Comparison of ENCODE assay signal across 13 cellular contexts in the genomic region with DNA sequence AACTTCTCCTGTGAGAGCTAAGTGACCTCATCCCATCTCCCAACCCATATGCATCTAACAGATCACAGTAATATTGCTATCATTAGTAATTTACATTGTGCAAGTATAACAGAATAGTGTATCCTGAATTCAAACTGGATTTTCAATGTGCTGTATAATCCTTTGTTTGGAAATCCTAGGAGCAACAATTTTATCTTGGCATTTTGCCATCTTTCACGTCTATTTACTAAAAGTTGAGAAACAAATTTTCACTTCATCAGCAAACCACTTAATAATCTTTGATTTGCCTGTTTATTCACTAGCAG. TPM values are rescaled to one million over a fixed set of nuclear protein-coding genes. Genes with fewer than 3 reads are reported as not detected.
A peak's percentile ranks its signal among the peaks of the same experiment; 100 is the strongest.
DNase-seq lines count a peak whose midpoint lies in the region; ATAC-seq and TF ChIP-seq lines count a peak whose summit lies in the region.
"Had no signal": no experiment of that assay in that cellular context is flagged by ENCODE, and none has a peak within 500 bp of the region (broad histone marks: within the 10 kb centered on the region; RNA-seq: fewer than 3 reads in every experiment).

No MANE protein-coding gene starts in this region.

- H3K4me2 ChIP-seq in osteoblast (ENCODE audit: insufficient read depth, low read length): peak overlapping the region; percentile 98

- ATAC-seq in central memory CD8-positive, alpha-beta T cell (replicated peaks; ENCODE audit: extremely low read depth, poor library complexity, severe bottlenecking): no peak
- ATAC-seq in GM18520 (IDR thresholded peaks at IDR 0.05; ENCODE audit: unreplicated experiment): no peak

- peaks cover 50% of the 10 kb centered on the region for H3K36me3 Mint-ChIP-seq in central memory CD8-positive, alpha-beta T cell (ENCODE audit: insufficient read depth)
- H3K36me3 Mint-ChIP-seq: naive B cell had no signal

- no peak overlapping the region for H2AFZ ChIP-seq in osteoblast (ENCODE audit: low read length)

- H3K27me3 Mint-ChIP-seq in central memory CD8-positive, alpha-beta T cell: no peaks in the 10 kb centered on the region

- peaks cover 58% of the 10 kb centered on the region for H4K20me1 ChIP-seq in osteoblast (ENCODE audit: insufficient read depth, low read length)

- H3K4me3 Mint-ChIP-seq in central memory CD8-positive, alpha-beta T cell: peak overlapping the region; percentile 97

- in situ Hi-C loops in HAP-1 (cut with MboI; ENCODE audit: low sequenced_read_pairs): no loop called here

- H3K36me3 ChIP-seq in KOPT-K1 (ENCODE audit: insufficient read depth, low read length) (0 out of 2 replicates have a peak, but pooled peaks cover 4% of the 10 kb centered on the region), osteoblast (ENCODE audit: insufficient read depth, low read length) (no peaks in the 10 kb centered on the region), HAP-1 (replicated peaks) (no peaks in the 10 kb centered on the region)

- H3K4me1 Mint-ChIP-seq in central memory CD8-positive, alpha-beta T cell: peaks cover 58% of the 10 kb centered on the region

- DNase-seq in NCI-H1105 treated with DMSO at 0.1 percent for 48 hours (lab: John Stamatoyannopoulos, UW): peak; percentile 29
- no peak for DNase-seq in NCI-H1105 (lab: John Stamatoyannopoulos, UW)
- no peak for DNase-seq in central memory CD8-positive, alpha-beta T cell (ENCODE audit: low spot score in 2 of 2)
- no peak for DNase-seq in osteoblast (ENCODE audit: insufficient read length, low spot score, missing footprints)
- no peak for DNase-seq in inferior parietal cortex (ENCODE audit: extremely low spot score)
- no peak for DNase-seq in HAP-1 (ENCODE audit: low spot score in 2 of 2)
- DNase-seq: ACHN, dorsolateral prefrontal cortex, naive B cell, NCI-H2081, WERI-Rb-1 had no signal

- H3K9me3 ChIP-seq in KOPT-K1 (ENCODE audit: insufficient read depth, low read length, poor library complexity, severe bottlenecking) (no peaks in the 10 kb centered on the region), osteoblast (ENCODE audit: low read depth, low read length) (no peaks in the 10 kb centered on the region), HAP-1 (no peaks in the 10 kb centered on the region)

- H3K27me3 ChIP-seq in osteoblast (ENCODE audit: insufficient read depth, low read length): no peaks in the 10 kb centered on the region
- H3K27me3 ChIP-seq in HAP-1 (ENCODE audit: low read depth): no peaks in the 10 kb centered on the region
- H3K27me3 ChIP-seq: dorsolateral prefrontal cortex had no signal

- H3K4me3 ChIP-seq in osteoblast (ENCODE audit: insufficient read depth, low read length) (no peak overlapping the region), HAP-1 (no peak overlapping the region)

- H3K27ac Mint-ChIP-seq in central memory CD8-positive, alpha-beta T cell (ENCODE audit: low read depth): peak overlapping the region; percentile 88
- H3K27ac Mint-ChIP-seq: naive B cell had no signal

- H3K79me2 ChIP-seq in osteoblast (ENCODE audit: insufficient read depth, low read length): peaks cover 85% of the 10 kb centered on the region

- H3K27ac ChIP-seq in KOPT-K1 (ENCODE audit: low read depth, low read length, poor library complexity, severe bottlenecking) (peak overlapping the region; percentile 11), osteoblast (ENCODE audit: low read depth, low read length) (no peak overlapping the region)
- H3K27ac ChIP-seq: WERI-Rb-1 had no signal

- H3K9me3 Mint-ChIP-seq in central memory CD8-positive, alpha-beta T cell: no peaks in the 10 kb centered on the region
- H3K9me3 Mint-ChIP-seq: naive B cell had no signal

- no peak for TF ChIP-seq CTCF in osteoblast (IDR thresholded peaks at IDR 0.05; ENCODE audit: extremely low read depth, low read depth, low read length)

- H3K4me1 ChIP-seq in osteoblast (ENCODE audit: insufficient read depth, low read length) (peaks cover 19% of the 10 kb centered on the region), HAP-1 (peaks cover 33% of the 10 kb centered on the region)

RNA-seq across cellular contexts. Expression of a gene that starts 3.8 kb away (rescaled TPM):
- total RNA-seq in osteoblast: 46.0 and 53.9 TPM in 2 replicates
